ENCODE assay signal across 6 cellular contexts in genomic region chr16:680967-681745, GRCh38. TPM values are rescaled to one million over a fixed set of nuclear protein-coding genes. Genes with fewer than 3 reads are reported as not detected.
DNase-seq lines count a peak whose midpoint lies in the region; ATAC-seq and TF ChIP-seq lines count a peak whose summit lies in the region.

No MANE protein-coding gene starts in this region.

- H3K4me3 ChIP-seq in Karpas-422 (ENCODE audit: low read length) = peak overlapping the region; percentile 89
- peak overlapping the region; percentile 71 for H3K4me3 ChIP-seq in colonic mucosa
- H3K4me3 ChIP-seq in parathyroid adenoma (ENCODE audit: low read depth, low read length) = peak overlapping the region; percentile 77

- H3K9me3 ChIP-seq in Karpas-422 (ENCODE audit: low read length) (no peaks in the 10 kb centered on the region), colonic mucosa (no peaks in the 10 kb centered on the region), parathyroid adenoma (ENCODE audit: control insufficient read depth, low read length) (no peaks in the 10 kb centered on the region)

- no peaks in the 10 kb centered on the region for H3K9me2 ChIP-seq in Karpas-422 (replicated peaks; ENCODE audit: insufficient read depth, low read length)

- H3K27ac ChIP-seq in C4-2B = peak overlapping the region; percentile 94
- peak overlapping the region; percentile 75 for H3K27ac ChIP-seq in Karpas-422 (ENCODE audit: low read length)
- peak overlapping the region; percentile 90 for H3K27ac ChIP-seq in colonic mucosa
- peak overlapping the region; percentile 79 for H3K27ac ChIP-seq in parathyroid adenoma

- intact Hi-C loops in colonic mucosa (cut with DNase I) = no loop called here

- TF ChIP-seq CTCF in C4-2B (conservative IDR thresholded peaks at IDR 0.05) = no peak; the same call in 1 of the 2 replicates
- TF ChIP-seq CTCF in colonic mucosa (IDR thresholded peaks at IDR 0.05) = no peak
- TF ChIP-seq CTCF in parathyroid adenoma (IDR thresholded peaks at IDR 0.05) = peak; percentile 21

- H2AFZ ChIP-seq in Karpas-422 (ENCODE audit: low read length) (no peak overlapping the region), parathyroid adenoma (no peak overlapping the region)

- peaks cover 27% of the 10 kb centered on the region for H3K79me2 ChIP-seq in Karpas-422 (ENCODE audit: low read length)
- peaks cover 8% of the 10 kb centered on the region for H3K79me2 ChIP-seq in parathyroid adenoma

- H3K36me3 ChIP-seq in Karpas-422 (ENCODE audit: insufficient read depth, low read length) = 0 out of 2 replicates have a peak, but pooled peaks cover 4% of the 10 kb centered on the region
- H3K36me3 ChIP-seq in colonic mucosa = peaks cover 6% of the 10 kb centered on the region
- no peaks in the 10 kb centered on the region for H3K36me3 ChIP-seq in parathyroid adenoma (ENCODE audit: control insufficient read depth, insufficient read depth, low read length)

- DNase-seq in Karpas-422 (peak; percentile 71), colonic mucosa (peak; percentile 70)

- no peak for ATAC-seq in GM18868 (IDR thresholded peaks at IDR 0.05; ENCODE audit: unreplicated experiment)
- ATAC-seq in GM21737 (IDR thresholded peaks at IDR 0.05; ENCODE audit: unreplicated experiment) = no peak

- H3K9ac ChIP-seq in Karpas-422 (ENCODE audit: low read length) = peak overlapping the region; percentile 96
- H3K9ac ChIP-seq in colonic mucosa (ENCODE audit: low read depth in 2 of 2, low read length in 2 of 2) = peak overlapping the region; percentile 77 to 85
- H3K9ac ChIP-seq in parathyroid adenoma = peak overlapping the region; percentile 73

- H3K4me2 ChIP-seq in Karpas-422 (ENCODE audit: low read depth, low read length, poor library complexity, severe bottlenecking) = peak overlapping the region; percentile 93
- peak overlapping the region; percentile 79 for H3K4me2 ChIP-seq in parathyroid adenoma (ENCODE audit: low read length)

- H3K27me3 ChIP-seq in Karpas-422 (ENCODE audit: low read length) = no peaks in the 10 kb centered on the region
- no peaks in the 10 kb centered on the region for H3K27me3 ChIP-seq in colonic mucosa
- no peaks in the 10 kb centered on the region for H3K27me3 ChIP-seq in parathyroid adenoma (ENCODE audit: control insufficient read depth, insufficient read depth, low read length)

- peaks cover 15% of the 10 kb centered on the region for H4K20me1 ChIP-seq in Karpas-422 (ENCODE audit: insufficient read depth, low read depth, low read length)

- H3K4me1 ChIP-seq in Karpas-422 (ENCODE audit: low read length) = peaks cover 30% of the 10 kb centered on the region
- H3K4me1 ChIP-seq in colonic mucosa = peaks cover 38% of the 10 kb centered on the region
- H3K4me1 ChIP-seq in parathyroid adenoma = peaks cover 9% of the 10 kb centered on the region

RNA-seq across cellular contexts. Expression of gene STUB1, which starts 0.9 kb away (rescaled TPM):
- total RNA-seq in Karpas-422 (2014; rRNA removed; shearing (Covaris generic); ENCODE audit: low replicate concordance) = 142 and 145 TPM in 2 replicates
- 100 to 1,000 TPM in 1 of 2 donors, 10 to 100 TPM in 1; 96.7 to 159 TPM for total RNA-seq in colonic mucosa

RNA-seq across cellular contexts. Expression of gene JMJD8, which starts 3.0 kb away (rescaled TPM):
- 27.6 and 28.1 TPM in 2 replicates for total RNA-seq in Karpas-422 (2014; rRNA removed; shearing (Covaris generic); ENCODE audit: low replicate concordance)
- 10 to 100 TPM; 40.7 to 72.1 TPM for total RNA-seq in colonic mucosa

RNA-seq across cellular contexts. Expression of gene RHBDL1, which starts 5.7 kb away (rescaled TPM):
- 3.6 and 15.2 TPM in 2 replicates for total RNA-seq in Karpas-422 (2014; rRNA removed; shearing (Covaris generic); ENCODE audit: low replicate concordance)
- 1 to 10 TPM; 4.0 to 5.7 TPM for total RNA-seq in colonic mucosa

RNA-seq across cellular contexts. Expression of gene WDR24, which starts 9.0 kb away (rescaled TPM):
- 4.5 and 8.2 TPM in 2 replicates for total RNA-seq in Karpas-422 (2014; rRNA removed; shearing (Covaris generic); ENCODE audit: low replicate concordance)
- total RNA-seq in colonic mucosa = 10 to 100 TPM in 1 of 2 donors, 1 to 10 TPM in 1; 8.5 to 18.8 TPM

RNA-seq across cellular contexts. Expression of gene RHOT2, which starts 13.2 kb away (rescaled TPM):
- 73.8 and 114 TPM in 2 replicates for total RNA-seq in Karpas-422 (2014; rRNA removed; shearing (Covaris generic); ENCODE audit: low replicate concordance)
- 100 to 1,000 TPM; 112 to 182 TPM for total RNA-seq in colonic mucosa
